1 cellular context compared by ENCODE assay signal in genomic region chr2:227370791-227371312, GRCh38.
TF ChIP-seq lines count a peak whose summit lies in the region.

No MANE protein-coding gene starts in this region.

TF ChIP-seq in IMR-90, 13 proteins besides CTCF, POLR2A, EP300 and RAD21:
- no peak for TF ChIP-seq ELK1 (IDR thresholded peaks at IDR 0.05; ENCODE audit: borderline replicate concordance, low read depth, low read length)
- TF ChIP-seq MAFK (IDR thresholded peaks at IDR 0.05; ENCODE audit: low read depth, low read length), result peak; percentile 65
- TF ChIP-seq CEBPB (IDR thresholded peaks at IDR 0.05; ENCODE audit: low read depth, low read length), result peak; percentile 32
